26 cellular contexts compared by ENCODE assay signal in genomic region chr2:177326005-177326404, GRCh38.
DNase-seq lines count a peak whose midpoint lies in the region; ATAC-seq and TF ChIP-seq lines count a peak whose summit lies in the region.
"Had no signal": no experiment of that assay in that cellular context is flagged by ENCODE, and none has a peak within 500 bp of the region (broad histone marks: within the 10 kb centered on the region; RNA-seq: fewer than 3 reads in every experiment).

No MANE protein-coding gene starts in this region.

- no peak overlapping the region for H2AK9ac ChIP-seq in IMR-90 (replicated peaks; ENCODE audit: low read depth, low read length, poor library complexity)

- intact Hi-C loops in IMR-90 (cut with micrococcal nuclease) = no loop called here
- intact Hi-C loops in psoas muscle (cut with DNase I) = loop anchor here (5.0 kb wide), 2 partner anchors 44 to 59 kb away; no protein-coding TSS in a partner anchor

- no peak overlapping the region for H2AFZ ChIP-seq in IMR-90 (replicated peaks; ENCODE audit: low read length, poor library complexity)

- peak overlapping the region; percentile 32; the same call in 1 of the 2 replicates for H3K9ac ChIP-seq in IMR-90 (ENCODE audit: low read depth, low read length)
- no peak overlapping the region for H3K9ac ChIP-seq in liver (ENCODE audit: low read depth in 1 of 2, low read length in 2 of 2)

- H4K20me1 ChIP-seq in IMR-90 (ENCODE audit: insufficient read depth, low read length) = no peaks in the 10 kb centered on the region

- H3K18ac ChIP-seq in IMR-90 (ENCODE audit: low read depth, low read length) = peak overlapping the region; percentile 55

- DNase-seq in IMR-90 (no peak), cerebellar nuclear complex (lab: John Stamatoyannopoulos, UW) (no peak), psoas muscle (no peak)
- DNase-seq in stimulated activated naive CD8-positive, alpha-beta T cell treated with anti-CD3 and anti-CD28 coated beads, Interleukin-15, amount 100 ng/mL, for 72 hours = no peak
- DNase-seq: activated CD4-positive, alpha-beta T cell treated with anti-CD3 and anti-CD28 coated beads for 36 hours; activated naive CD4-positive, alpha-beta T cell; activated T-cell treated with anti-CD3 and anti-CD28 coated beads, Interleukin-2, amount 50 U/mL, for 48 hours; body of pancreas; COR-L47; DMS79 treated with DMSO at 0.1 percent for 48 hours; heart right ventricle; naive thymus-derived CD4-positive, alpha-beta T cell; NCI-H1092 treated with DMSO at 0.1 percent for 48 hours; NCI-H2081; NCI-H345; NCI-H748 treated with DMSO at 0.1 percent for 48 hours; occipital lobe; stimulated activated CD4-positive, alpha-beta T cell treated with anti-CD3 and anti-CD28 coated beads, Interleukin-2, amount 100 ng/mL, for 24 hours; T-helper 2 cell; upper lobe of right lung had no signal

- H3K56ac ChIP-seq in IMR-90 (ENCODE audit: extremely low read depth, insufficient read depth, low read length) = no peak overlapping the region

- TF ChIP-seq POLR2A in IMR-90 (IDR thresholded peaks at IDR 0.05; ENCODE audit: low read depth, low read length) = no peak

- H4K8ac ChIP-seq in IMR-90 (ENCODE audit: low read depth in 2 of 2, low read length in 2 of 2) = peak overlapping the region in 1 of 2 experiments; percentile 31; a peak in 2 of 4 replicates

- H3K9me1 ChIP-seq in IMR-90 (ENCODE audit: insufficient read depth, low read length) = peaks cover 16% of the 10 kb centered on the region

- BruUV-seq in IMR-90 (replicated peaks; lab: Mats Ljungman, UMichigan) = no TSS peak

- no peak overlapping the region for H3K4me3 ChIP-seq in IMR-90 (ENCODE audit: insufficient read depth, low read depth, low read length)
- H3K4me3 ChIP-seq in liver (ENCODE audit: low read depth in 1 of 3, low read length in 3 of 3) = no peak overlapping the region
- H3K4me3 ChIP-seq in psoas muscle = no peak overlapping the region
- H3K4me3 ChIP-seq: body of pancreas, heart right ventricle, SK-N-MC, smooth muscle cell, upper lobe of right lung had no signal

- ATAC-seq in GM19452 (IDR thresholded peaks at IDR 0.05; ENCODE audit: unreplicated experiment) (peak; percentile 29), HG02938 (IDR thresholded peaks at IDR 0.05; ENCODE audit: unreplicated experiment) (peak; percentile 20), IMR-90 (ENCODE audit: low read depth) (peak; percentile 18), psoas muscle (no peak), HG02623 (IDR thresholded peaks at IDR 0.05; ENCODE audit: unreplicated experiment) (no peak)
- no peak for ATAC-seq in stimulated activated naive CD8-positive, alpha-beta T cell treated with anti-CD3 and anti-CD28 coated beads, Interleukin-15, amount 100 ng/mL, for 72 hours
- ATAC-seq: activated CD4-positive, alpha-beta T cell treated with anti-CD3 and anti-CD28 coated beads for 36 hours; body of pancreas; heart right ventricle; naive thymus-derived CD4-positive, alpha-beta T cell had no signal

- H2BK15ac ChIP-seq in IMR-90 (ENCODE audit: low read depth, low read length) = no peak overlapping the region

- H3K14ac ChIP-seq in IMR-90 (replicated peaks; ENCODE audit: low read depth, low read length) = peak overlapping the region; percentile 16; the same call in 1 of the 2 replicates

- H2AK5ac ChIP-seq in IMR-90 (ENCODE audit: low read depth, low read length) = peak overlapping the region; percentile 24; the same call in 1 of the 2 replicates

- TF ChIP-seq CTCF in IMR-90 (conservative IDR thresholded peaks at IDR 0.05; ENCODE audit: low read depth, low read length) (no peak), liver (IDR thresholded peaks at IDR 0.05; ENCODE audit: low read depth, low read length, missing input control) (no peak), psoas muscle (IDR thresholded peaks at IDR 0.05) (no peak)

- H3K4me1 Mint-ChIP-seq in stimulated activated naive CD8-positive, alpha-beta T cell treated with anti-CD3 and anti-CD28 coated beads, Interleukin-15, amount 100 ng/mL, for 72 hours = peaks cover 6% of the 10 kb centered on the region

- peak overlapping the region; percentile 53 for H3K4ac ChIP-seq in IMR-90 (ENCODE audit: low read depth, low read length)

- H3K4me1 ChIP-seq in IMR-90 (ENCODE audit: control insufficient read depth, insufficient read depth, low read length) (peaks cover 14% of the 10 kb centered on the region), liver (ENCODE audit: control insufficient read depth in 4 of 4, insufficient read depth in 4 of 4, low read length in 3 of 4) (peaks cover 11 to 40% (median 24%) of the 10 kb centered on the region in 4 donors), psoas muscle (no peaks in the 10 kb centered on the region)
- H3K4me1 ChIP-seq: upper lobe of right lung had no signal

- H4K5ac ChIP-seq in IMR-90 (ENCODE audit: low read depth, low read length) = peak overlapping the region; percentile 74

- TF ChIP-seq RAD21 in IMR-90 (IDR thresholded peaks at IDR 0.05; ENCODE audit: low read length) (no peak), liver (IDR thresholded peaks at IDR 0.05) (no peak)

- no peaks in the 10 kb centered on the region for H3K9me3 Mint-ChIP-seq in stimulated activated naive CD8-positive, alpha-beta T cell treated with anti-CD3 and anti-CD28 coated beads, Interleukin-15, amount 100 ng/mL, for 72 hours

- in situ Hi-C loops in IMR-90 (cut with MboI; ENCODE audit: low sequenced_read_pairs) = loop anchor here (5.0 kb wide), 1 partner anchor 159 kb away; no protein-coding TSS in a partner anchor

- no CpG with 5 or more reads among the region's 3 CpGs for WGBS in IMR-90 (ENCODE audit: extremely low coverage in 2 of 2, insufficient read length in 1 of 2), 2 experiments
- whole genome bisulfite sequencing in liver = 85% methylated on average over 3 of the region's 3 CpGs
- WGBS in psoas muscle, 3 donors = 86 to 94% (median 93%) methylated on average over 3 of the region's 3 CpGs

- no peak overlapping the region for H4K91ac ChIP-seq in IMR-90 (ENCODE audit: insufficient read depth, low read depth, low read length)

- H3K4me2 ChIP-seq in IMR-90 (ENCODE audit: low read depth, low read length) = peak overlapping the region; percentile 7; the same call in 1 of the 2 replicates
- H3K4me2 ChIP-seq: smooth muscle cell had no signal

- H3K36me3 ChIP-seq in IMR-90 (ENCODE audit: control insufficient read depth, insufficient read depth, low read length) (no peaks in the 10 kb centered on the region), liver (ENCODE audit: control insufficient read depth in 4 of 4, insufficient read depth in 3 of 4, low read depth in 1 of 4, low read length in 3 of 4) (no peaks in the 10 kb centered on the region), psoas muscle (ENCODE audit: insufficient read depth in 1 of 2, low read depth in 1 of 2) (peaks cover 0 to 3% of the 10 kb centered on the region in 2 donors)

- no peak overlapping the region for H3K4me3 Mint-ChIP-seq in stimulated activated naive CD8-positive, alpha-beta T cell treated with anti-CD3 and anti-CD28 coated beads, Interleukin-15, amount 100 ng/mL, for 72 hours
- H3K4me3 Mint-ChIP-seq: activated CD4-positive, alpha-beta T cell treated with anti-CD3 and anti-CD28 coated beads for 36 hours; naive thymus-derived CD4-positive, alpha-beta T cell had no signal

- H3K27me3 ChIP-seq in IMR-90 (ENCODE audit: control insufficient read depth, insufficient read depth, low read length) (no peaks in the 10 kb centered on the region), liver (ENCODE audit: control insufficient read depth in 4 of 4, insufficient read depth in 4 of 4, low read length in 3 of 4) (no peaks in the 10 kb centered on the region), psoas muscle (ENCODE audit: insufficient read depth in 3 of 3, low read length in 2 of 3) (no peaks in the 10 kb centered on the region)
- H3K27me3 ChIP-seq: body of pancreas, heart right ventricle, upper lobe of right lung had no signal

- H2BK5ac ChIP-seq in IMR-90 (ENCODE audit: low read depth, low read length, poor library complexity, severe bottlenecking) = peak overlapping the region; percentile 12

- H3K27ac Mint-ChIP-seq in stimulated activated naive CD8-positive, alpha-beta T cell treated with anti-CD3 and anti-CD28 coated beads, Interleukin-15, amount 100 ng/mL, for 72 hours = no peak overlapping the region
- H3K27ac Mint-ChIP-seq: activated CD4-positive, alpha-beta T cell treated with anti-CD3 and anti-CD28 coated beads for 36 hours; naive thymus-derived CD4-positive, alpha-beta T cell had no signal

- H3K27ac ChIP-seq in IMR-90 (ENCODE audit: insufficient read depth, low read length) (peak overlapping the region; percentile 48; the same call in 1 of the 2 replicates), liver (ENCODE audit: low read depth in 1 of 2, low read length in 2 of 2) (peak overlapping the region; percentile 65 to 84), psoas muscle (no peak overlapping the region)
- H3K27ac ChIP-seq: body of pancreas, heart right ventricle, SK-N-MC, upper lobe of right lung had no signal

- dilution Hi-C loops in IMR-90 (cut with HindIII; ENCODE audit: low sequenced_read_pairs, unreplicated experiment) = no loop called here

- H3K9me3 ChIP-seq in IMR-90 (ENCODE audit: control insufficient read depth, insufficient read depth, low read length) (no peaks in the 10 kb centered on the region), liver (ENCODE audit: control insufficient read depth in 4 of 4, low read length in 3 of 4) (no peaks in the 10 kb centered on the region), psoas muscle (no peaks in the 10 kb centered on the region)
- H3K9me3 ChIP-seq: body of pancreas, heart right ventricle, upper lobe of right lung had no signal

- peaks cover 0 to 3% of the 10 kb centered on the region in 2 experiments; a peak in 1 of 4 replicates for H3K79me1 ChIP-seq in IMR-90 (ENCODE audit: low read depth in 1 of 2, low read length in 2 of 2)

- POLR2A ChIA-PET in IMR-90 (lab: Charles Lee; ENCODE audit: unreplicated experiment) = interaction anchor here (0.6 kb wide), 1 partner anchor 100 kb away, joined by 5 read pairs; no protein-coding TSS in a partner anchor

- no peaks in the 10 kb centered on the region for H3K27me3 Mint-ChIP-seq in stimulated activated naive CD8-positive, alpha-beta T cell treated with anti-CD3 and anti-CD28 coated beads, Interleukin-15, amount 100 ng/mL, for 72 hours
- H3K27me3 Mint-ChIP-seq: activated CD4-positive, alpha-beta T cell treated with anti-CD3 and anti-CD28 coated beads for 36 hours; naive thymus-derived CD4-positive, alpha-beta T cell had no signal

- peak overlapping the region; percentile 32; the same call in 1 of the 2 replicates for H2BK20ac ChIP-seq in IMR-90 (ENCODE audit: low read depth, low read length)

- H3K23ac ChIP-seq in IMR-90 (ENCODE audit: low read depth, low read length) = no peak overlapping the region

- CTCF ChIA-PET in IMR-90 (lab: Yijun Ruan, JAX) = interaction anchor here (1.4 kb wide), 1 partner anchor 162 kb away, joined by 8 read pairs; no protein-coding TSS in a partner anchor

- peak overlapping the region; percentile 79 for H2BK120ac ChIP-seq in IMR-90 (ENCODE audit: low read depth, low read length)

TF ChIP-seq in IMR-90, 13 proteins besides CTCF, POLR2A, EP300 and RAD21 (continues in another document):
- no peak for TF ChIP-seq CHD1 (IDR thresholded peaks at IDR 0.05; ENCODE audit: low read depth, low read length)
- TF ChIP-seq NFE2L2 (IDR thresholded peaks at IDR 0.05; ENCODE audit: low read depth, low read length) = no peak

TF ChIP-seq in liver, 16 proteins besides CTCF, POLR2A, EP300 and RAD21 (continues in another document):
- TF ChIP-seq JUND (IDR thresholded peaks at IDR 0.05) (no peak), GABPA (IDR thresholded peaks at IDR 0.05 in 1 of 2, conservative IDR thresholded peaks at IDR 0.05 in 1 of 2) (no peak), TAF1 (conservative IDR thresholded peaks at IDR 0.05) (no peak)

Comparison
In these comparisons a context has a peak if more than half of its experiments do, and no peak if none do; other contexts are left out.
1. ATAC-seq: peak in GM19452 (single experiment), HG02938 (single experiment) and IMR-90 (single experiment); none in stimulated activated naive CD8-positive, alpha-beta T cell treated with anti-CD3 and anti-CD28 coated beads, Interleukin-15, amount 100 ng/mL, for 72 hours (single experiment), psoas muscle (0 of 4) and HG02623 (single experiment).